Comparison of ENCODE assay signal across 15 cellular contexts in the genomic region with DNA sequence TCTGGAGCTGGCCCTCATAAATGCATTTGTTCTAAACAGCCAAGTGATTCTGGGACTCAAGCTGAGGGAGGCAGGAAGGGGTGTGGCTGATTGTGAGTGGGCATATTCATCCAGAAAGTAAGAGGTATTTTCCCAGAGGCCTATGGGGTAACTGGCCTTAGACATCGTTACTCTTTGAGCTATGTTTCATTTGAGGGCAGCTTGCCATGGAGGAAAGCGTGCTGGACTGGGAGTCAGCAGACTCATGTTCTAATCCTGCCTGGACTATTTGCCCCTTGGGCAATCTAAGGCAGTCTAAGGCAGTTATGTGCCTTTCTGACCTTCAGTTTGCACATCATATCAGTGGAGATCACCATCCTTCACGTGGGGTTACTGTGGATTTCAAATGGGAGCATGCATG.
DNase-seq lines count a peak whose midpoint lies in the region; ATAC-seq, FAIRE-seq and TF ChIP-seq lines count a peak whose summit lies in the region.
"Had no signal": no experiment of that assay in that cellular context is flagged by ENCODE, and none has a peak within 500 bp of the region (broad histone marks: within the 10 kb centered on the region; RNA-seq: fewer than 3 reads in every experiment).

No MANE protein-coding gene starts in this region.

- no peaks in the 10 kb centered on the region for H4K20me1 ChIP-seq in osteoblast (ENCODE audit: insufficient read depth, low read length)

- no peak overlapping the region for H2AFZ ChIP-seq in osteoblast (ENCODE audit: low read length)

- H3K4me1 ChIP-seq in osteoblast (ENCODE audit: insufficient read depth, low read length) = peaks cover 45% of the 10 kb centered on the region

- peak overlapping the region; percentile 34 for H3K4me2 ChIP-seq in osteoblast (ENCODE audit: insufficient read depth, low read length)

- H3K27ac ChIP-seq in osteoblast (ENCODE audit: low read depth, low read length) = peak overlapping the region; percentile 52
- H3K27ac ChIP-seq: C4-2B had no signal

- FAIRE-seq in D721Med (lab: Jason Lieb, UNC) = no peak
- FAIRE-seq: colon, urothelium cell line had no signal

- H3K79me2 ChIP-seq in osteoblast (ENCODE audit: insufficient read depth, low read length) = no peaks in the 10 kb centered on the region

- TF ChIP-seq CTCF in epithelial cell of esophagus (IDR thresholded peaks at IDR 0.05; ENCODE audit: insufficient read depth, low read depth, low read length, missing control alignments) (no peak), osteoblast (IDR thresholded peaks at IDR 0.05; ENCODE audit: extremely low read depth, low read depth, low read length) (no peak), D721Med (IDR thresholded peaks at IDR 0.05; ENCODE audit: insufficient read depth, missing control alignments) (no peak)

- H3K4me3 ChIP-seq in epithelial cell of esophagus (ENCODE audit: low read length) (no peak overlapping the region), osteoblast (ENCODE audit: insufficient read depth, low read length) (no peak overlapping the region)

- DNase-seq in EH (ENCODE audit: low read depth) = peak; percentile 67
- peak; percentile 28 for DNase-seq in epithelial cell of esophagus (ENCODE audit: low read depth)
- DNase-seq in osteoblast (ENCODE audit: insufficient read length, low spot score, missing footprints) = no peak
- no peak for DNase-seq in D721Med (ENCODE audit: insufficient read length, low spot score)
- no peak for DNase-seq in NCI-H524 treated with DMSO at 0.1 percent for 48 hours (lab: John Stamatoyannopoulos, UW)
- DNase-seq in SKM-1 treated with dmso at 0.1 percent for 144 hours (lab: John Stamatoyannopoulos, UW; ENCODE audit: unreplicated experiment) = no peak
- DNase-seq: activated CD4-positive, CD25-positive, alpha-beta regulatory T cell; hypothalamus; midbrain had no signal

- ATAC-seq in HG02884 (IDR thresholded peaks at IDR 0.05; ENCODE audit: unreplicated experiment) = peak; percentile 53
- ATAC-seq in HG03139 (IDR thresholded peaks at IDR 0.05; ENCODE audit: unreplicated experiment) = no peak
- ATAC-seq: HCT116 had no signal

- no peaks in the 10 kb centered on the region for H3K9me3 ChIP-seq in osteoblast (ENCODE audit: low read depth, low read length)

- no peaks in the 10 kb centered on the region for H3K36me3 ChIP-seq in osteoblast (ENCODE audit: insufficient read depth, low read length)

- H3K27me3 ChIP-seq in osteoblast (ENCODE audit: insufficient read depth, low read length) = no peaks in the 10 kb centered on the region

Comparison
In these comparisons a context has a peak if more than half of its experiments do, and no peak if none do; other contexts are left out.
1. DNase-seq: peak in EH (single experiment) and epithelial cell of esophagus (single experiment); none in osteoblast (single experiment), D721Med (single experiment), NCI-H524 treated with DMSO at 0.1 percent for 48 hours (single experiment) and SKM-1 treated with dmso at 0.1 percent for 144 hours (single experiment).